Comparison of ENCODE assay signal across 1 cellular context in the genomic region with DNA sequence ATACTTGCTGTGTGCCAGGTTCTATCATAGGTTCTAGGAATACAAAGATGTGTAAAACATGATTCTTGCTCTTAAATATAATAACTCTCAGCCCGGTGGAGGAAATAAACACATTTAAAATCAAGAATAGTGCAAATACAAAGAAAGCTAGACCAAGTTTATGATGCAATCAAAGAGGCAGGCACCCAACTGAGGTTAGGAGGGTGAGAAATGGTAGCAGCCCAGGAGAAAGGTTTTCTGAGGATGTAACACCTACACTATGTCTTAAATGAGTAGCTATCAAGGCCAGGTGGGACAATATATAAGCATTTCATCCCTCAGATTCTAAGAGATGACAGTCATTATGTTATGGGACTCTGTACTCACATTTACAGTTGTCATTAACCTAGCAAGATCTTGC.
TF ChIP-seq lines count a peak whose summit lies in the region.

No MANE protein-coding gene starts in this region.

TF ChIP-seq in K562, 482 proteins besides CTCF, POLR2A, EP300 and RAD21:
- no peak for TF ChIP-seq ESRRB (CRISPR knock-in tag; IDR thresholded peaks at IDR 0.05; ENCODE audit: borderline replicate concordance)
- TF ChIP-seq CEBPB (tag; IDR thresholded peaks at IDR 0.05), result peak; percentile 84
- no peak for TF ChIP-seq ZNF124 (CRISPR knock-in tag; IDR thresholded peaks at IDR 0.05)
- TF ChIP-seq ZNF311 (CRISPR knock-in tag; IDR thresholded peaks at IDR 0.05), result no peak
- TF ChIP-seq CEBPG (CRISPR knock-in tag; IDR thresholded peaks at IDR 0.05), result peak; percentile 45; the same call in 1 of the 2 replicates
- peak; percentile 73 to 76 for TF ChIP-seq CEBPG (tag; conservative IDR thresholded peaks at IDR 0.05 in 1 of 2, IDR thresholded peaks at IDR 0.05 in 1 of 2)
- no peak for TF ChIP-seq PYGO2 (tag; IDR thresholded peaks at IDR 0.05)
- TF ChIP-seq FOXJ2 (tag; IDR thresholded peaks at IDR 0.05), result 0 out of 2 replicates have a peak, but pooled peaks have one; percentile 42
- TF ChIP-seq, protein P1, sequence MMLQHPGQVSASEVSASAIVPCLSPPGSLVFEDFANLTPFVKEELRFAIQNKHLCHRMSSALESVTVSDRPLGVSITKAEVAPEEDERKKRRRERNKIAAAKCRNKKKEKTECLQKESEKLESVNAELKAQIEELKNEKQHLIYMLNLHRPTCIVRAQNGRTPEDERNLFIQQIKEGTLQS (IDR thresholded peaks at IDR 0.05), result peak; percentile 70; the same call in 1 of the 2 replicates
- TF ChIP-seq, protein P1 (CRISPR knock-in tag; conservative IDR thresholded peaks at IDR 0.05), result no peak
- TF ChIP-seq, protein P2, sequence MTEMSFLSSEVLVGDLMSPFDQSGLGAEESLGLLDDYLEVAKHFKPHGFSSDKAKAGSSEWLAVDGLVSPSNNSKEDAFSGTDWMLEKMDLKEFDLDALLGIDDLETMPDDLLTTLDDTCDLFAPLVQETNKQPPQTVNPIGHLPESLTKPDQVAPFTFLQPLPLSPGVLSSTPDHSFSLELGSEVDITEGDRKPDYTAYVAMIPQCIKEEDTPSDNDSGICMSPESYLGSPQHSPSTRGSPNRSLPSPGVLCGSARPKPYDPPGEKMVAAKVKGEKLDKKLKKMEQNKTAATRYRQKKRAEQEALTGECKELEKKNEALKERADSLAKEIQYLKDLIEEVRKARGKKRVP (CRISPR knock-in tag; IDR thresholded peaks at IDR 0.05), result peak; percentile 43; the same call in 1 of the 2 replicates
